Comparison of ENCODE assay signal across 9 cellular contexts in genomic region chr12:27277846-27278260, GRCh38. TPM values are rescaled to one million over a fixed set of nuclear protein-coding genes. Genes with fewer than 3 reads are reported as not detected.
DNase-seq lines count a peak whose midpoint lies in the region; ATAC-seq and TF ChIP-seq lines count a peak whose summit lies in the region.
"Had no signal": no experiment of that assay in that cellular context is flagged by ENCODE, and none has a peak within 500 bp of the region (broad histone marks: within the 10 kb centered on the region; RNA-seq: fewer than 3 reads in every experiment).

No MANE protein-coding gene starts in this region.

- ATAC-seq in natural killer cell treated with Interleukin-12 subunit alpha and Interleukin-12 subunit beta and Interleukin-15 and Interleukin-18, amount 100 ng/mL, for 72 hours, result peak; percentile 61 to 81
- no peak for ATAC-seq in natural killer cell
- ATAC-seq in HG02759 (IDR thresholded peaks at IDR 0.05; ENCODE audit: unreplicated experiment), result peak; percentile 98
- ATAC-seq in Panc1, result peak; percentile 68

- no peaks in the 10 kb centered on the region for H3K27me3 ChIP-seq in Panc1 (ENCODE audit: control insufficient read depth, insufficient read depth, low read length)

- peaks cover 14 to 24% of the 10 kb centered on the region in 2 donors for H3K4me1 Mint-ChIP-seq in natural killer cell treated with Interleukin-12 subunit alpha and Interleukin-12 subunit beta and Interleukin-15 and Interleukin-18, amount 100 ng/mL, for 72 hours (ENCODE audit: low read depth in 2 of 2)
- H3K4me1 Mint-ChIP-seq in natural killer cell, result peaks cover 5 to 16% of the 10 kb centered on the region in 2 donors
- peaks cover 36% of the 10 kb centered on the region for H3K4me1 Mint-ChIP-seq in stimulated activated naive CD8-positive, alpha-beta T cell treated with anti-CD3 and anti-CD28 coated beads, Interleukin-15, Interleukin-2, amounts not matched to agents 100 ng/mL and 50 ng/mL, for 24 hours (ENCODE audit: low read depth)

- H3K36me3 ChIP-seq in Panc1 (ENCODE audit: control insufficient read depth, insufficient read depth, low read length), result no peaks in the 10 kb centered on the region

- H3K27ac Mint-ChIP-seq in natural killer cell treated with Interleukin-12 subunit alpha and Interleukin-12 subunit beta and Interleukin-15 and Interleukin-18, amount 100 ng/mL, for 72 hours, result no peak overlapping the region
- no peak overlapping the region for H3K27ac Mint-ChIP-seq in natural killer cell
- peak overlapping the region; percentile 63 for H3K27ac Mint-ChIP-seq in stimulated activated naive CD8-positive, alpha-beta T cell treated with anti-CD3 and anti-CD28 coated beads, Interleukin-15, Interleukin-2, amounts not matched to agents 100 ng/mL and 50 ng/mL, for 24 hours
- H3K27ac Mint-ChIP-seq: activated naive CD8-positive, alpha-beta T cell treated with anti-CD3 and anti-CD28 coated beads, Interleukin-2, amount 10 ng/mL, durations not matched to agents 7 days and 5 days had no signal

- POLR2A ChIA-PET in Panc1 (lab: Charles Lee), result no interaction called here

- no peak for DNase-seq in natural killer cell treated with Interleukin-12 subunit alpha and Interleukin-12 subunit beta and Interleukin-15 and Interleukin-18, amount 100 ng/mL, for 72 hours (ENCODE audit: low spot score)
- DNase-seq in natural killer cell, result no peak
- peak; percentile 5 for DNase-seq in Panc1 (ENCODE audit: low read depth, low spot score)
- peak; percentile 21 for DNase-seq in globus pallidus (ENCODE audit: low spot score)
- DNase-seq in DMS79 (lab: John Stamatoyannopoulos, UW), result no peak
- DNase-seq in SHP77 treated with DMSO at 0.1 percent for 48 hours (lab: John Stamatoyannopoulos, UW), result no peak
- DNase-seq: activated naive CD8-positive, alpha-beta T cell treated with anti-CD3 and anti-CD28 coated beads, Interleukin-2, amount 10 ng/mL, durations not matched to agents 7 days and 5 days had no signal

- H3K4me3 ChIP-seq in Panc1 (ENCODE audit: low read depth in 2 of 2, low read length in 2 of 2), result no peak overlapping the region

- no peaks in the 10 kb centered on the region for H3K9me3 Mint-ChIP-seq in natural killer cell treated with Interleukin-12 subunit alpha and Interleukin-12 subunit beta and Interleukin-15 and Interleukin-18, amount 100 ng/mL, for 72 hours
- no peaks in the 10 kb centered on the region for H3K9me3 Mint-ChIP-seq in natural killer cell
- H3K9me3 Mint-ChIP-seq in stimulated activated naive CD8-positive, alpha-beta T cell treated with anti-CD3 and anti-CD28 coated beads, Interleukin-15, Interleukin-2, amounts not matched to agents 100 ng/mL and 50 ng/mL, for 24 hours, result no peaks in the 10 kb centered on the region
- H3K9me3 Mint-ChIP-seq: activated naive CD8-positive, alpha-beta T cell treated with anti-CD3 and anti-CD28 coated beads, Interleukin-2, amount 10 ng/mL, durations not matched to agents 7 days and 5 days had no signal

- CTCF ChIA-PET in Panc1 (lab: Charles Lee), result no interaction called here

- no peak overlapping the region for H3K4me3 Mint-ChIP-seq in natural killer cell treated with Interleukin-12 subunit alpha and Interleukin-12 subunit beta and Interleukin-15 and Interleukin-18, amount 100 ng/mL, for 72 hours
- H3K4me3 Mint-ChIP-seq in natural killer cell, result no peak overlapping the region
- peak overlapping the region; percentile 23 for H3K4me3 Mint-ChIP-seq in stimulated activated naive CD8-positive, alpha-beta T cell treated with anti-CD3 and anti-CD28 coated beads, Interleukin-15, Interleukin-2, amounts not matched to agents 100 ng/mL and 50 ng/mL, for 24 hours
- H3K4me3 Mint-ChIP-seq: activated naive CD8-positive, alpha-beta T cell treated with anti-CD3 and anti-CD28 coated beads, Interleukin-2, amount 10 ng/mL, durations not matched to agents 7 days and 5 days had no signal

- H3K9me3 ChIP-seq in Panc1 (ENCODE audit: control insufficient read depth, insufficient read depth, low read depth, low read length), result no peaks in the 10 kb centered on the region

- intact Hi-C loops in natural killer cell (cut with micrococcal nuclease) (no loop called here), Panc1 (cut with micrococcal nuclease; ENCODE audit: unreplicated experiment) (no loop called here)

- in situ Hi-C loops in Panc1 (cut with HindIII; ENCODE audit: low pct_unique_long_range_greater_than_20kb, low sequenced_read_pairs), result no loop called here

- H3K36me3 Mint-ChIP-seq in natural killer cell treated with Interleukin-12 subunit alpha and Interleukin-12 subunit beta and Interleukin-15 and Interleukin-18, amount 100 ng/mL, for 72 hours, result no peaks in the 10 kb centered on the region
- H3K36me3 Mint-ChIP-seq in natural killer cell, result no peaks in the 10 kb centered on the region
- peaks cover 14% of the 10 kb centered on the region for H3K36me3 Mint-ChIP-seq in stimulated activated naive CD8-positive, alpha-beta T cell treated with anti-CD3 and anti-CD28 coated beads, Interleukin-15, Interleukin-2, amounts not matched to agents 100 ng/mL and 50 ng/mL, for 24 hours (ENCODE audit: low read depth)

- no peak for TF ChIP-seq CTCF in natural killer cell (IDR thresholded peaks at IDR 0.05)
- no peak for TF ChIP-seq CTCF in Panc1 (IDR thresholded peaks at IDR 0.05)

- no peak overlapping the region for H3K27ac ChIP-seq in Panc1 (ENCODE audit: low read length)

- H3K4me1 ChIP-seq in Panc1 (ENCODE audit: control insufficient read depth, insufficient read depth, low read length), result peaks cover 7% of the 10 kb centered on the region; the same call in 1 of the 2 replicates

- no TSS peak for BruUV-seq in Panc1 (replicated peaks; lab: Mats Ljungman, UMichigan)

- H3K27me3 Mint-ChIP-seq in natural killer cell treated with Interleukin-12 subunit alpha and Interleukin-12 subunit beta and Interleukin-15 and Interleukin-18, amount 100 ng/mL, for 72 hours, result no peaks in the 10 kb centered on the region
- H3K27me3 Mint-ChIP-seq in natural killer cell (ENCODE audit: low read depth in 2 of 2), result no peaks in the 10 kb centered on the region
- no peaks in the 10 kb centered on the region for H3K27me3 Mint-ChIP-seq in stimulated activated naive CD8-positive, alpha-beta T cell treated with anti-CD3 and anti-CD28 coated beads, Interleukin-15, Interleukin-2, amounts not matched to agents 100 ng/mL and 50 ng/mL, for 24 hours
- H3K27me3 Mint-ChIP-seq: activated naive CD8-positive, alpha-beta T cell treated with anti-CD3 and anti-CD28 coated beads, Interleukin-2, amount 10 ng/mL, durations not matched to agents 7 days and 5 days had no signal

RNA-seq across cellular contexts. Expression of gene STK38L, which starts 33.8 kb away (rescaled TPM):
- 10 to 100 TPM; 13.7 to 14.5 TPM for total RNA-seq in natural killer cell treated with Interleukin-12 subunit alpha and Interleukin-12 subunit beta and Interleukin-15 and Interleukin-18, amount 100 ng/mL, for 72 hours
- total RNA-seq in natural killer cell, result 10 to 100 TPM; 14.0 to 17.0 (median 15.0) TPM
- 25.2 TPM for total RNA-seq in Panc1 (2021; ENCODE audit: unreplicated experiment)
- 16.8 TPM for polyA plus RNA-seq in Panc1 (2012; ENCODE audit: insufficient read length)

RNA-seq across cellular contexts. Expression of gene BMAL2, which starts 54.8 kb away (rescaled TPM):
- 10 to 100 TPM; 26.0 to 34.1 TPM for total RNA-seq in natural killer cell treated with Interleukin-12 subunit alpha and Interleukin-12 subunit beta and Interleukin-15 and Interleukin-18, amount 100 ng/mL, for 72 hours
- under 1 TPM; 0.16 to 0.33 (median 0.19) TPM for total RNA-seq in natural killer cell
- total RNA-seq in Panc1 (2021; ENCODE audit: unreplicated experiment), result 43.9 TPM
- 13.5 TPM for polyA plus RNA-seq in Panc1 (2012; ENCODE audit: insufficient read length)

Comparison
In these comparisons a context has a peak if more than half of its experiments do, and no peak if none do; other contexts are left out.
1. ATAC-seq: peak in natural killer cell treated with Interleukin-12 subunit alpha and Interleukin-12 subunit beta and Interleukin-15 and Interleukin-18, amount 100 ng/mL, for 72 hours (2 of 2), HG02759 (single experiment) and Panc1 (single experiment); none in natural killer cell (0 of 3).
2. RNA of gene BMAL2, which starts 54.8 kb away (total RNA-seq): 43.9 TPM in Panc1 (single experiment) and 26.0 to 34.1 TPM in natural killer cell treated with Interleukin-12 subunit alpha and Interleukin-12 subunit beta and Interleukin-15 and Interleukin-18, amount 100 ng/mL, for 72 hours; 0.16 to 0.33 TPM in natural killer cell; every median in the first group is over 10 times any median in the second.
3. DNase-seq: peak in Panc1 (single experiment) and globus pallidus (single experiment); none in natural killer cell treated with Interleukin-12 subunit alpha and Interleukin-12 subunit beta and Interleukin-15 and Interleukin-18, amount 100 ng/mL, for 72 hours (single experiment), natural killer cell (single experiment), DMS79 (single experiment) and SHP77 treated with DMSO at 0.1 percent for 48 hours (single experiment).